Comparison of ENCODE assay signal across 30 cellular contexts in the genomic region with DNA sequence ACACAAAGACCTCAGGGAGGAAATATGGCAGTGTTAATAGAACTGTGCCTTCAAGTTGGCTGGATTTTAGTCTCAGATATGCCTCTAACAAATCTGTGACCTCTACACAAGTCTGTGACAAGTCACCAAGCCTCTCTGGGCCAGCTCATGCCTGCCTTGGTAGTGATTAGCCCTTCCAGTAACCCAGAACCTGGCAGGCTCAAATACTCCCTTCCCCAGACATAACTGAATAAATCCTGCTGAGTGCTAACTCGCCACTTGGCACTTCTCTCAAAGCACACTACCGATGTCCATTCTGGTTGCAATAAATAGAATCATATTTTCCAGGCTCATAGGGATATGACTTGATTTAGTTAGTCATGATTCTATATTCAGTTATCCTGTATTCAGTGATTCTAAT. TPM values are rescaled to one million over a fixed set of nuclear protein-coding genes. Genes with fewer than 3 reads are reported as not detected.
"Had no signal": no experiment of that assay in that cellular context is flagged by ENCODE, and none has a peak within 500 bp of the region (broad histone marks: within the 10 kb centered on the region; RNA-seq: fewer than 3 reads in every experiment).

No MANE protein-coding gene starts in this region.

- ATAC-seq: activated CD4-positive, CD25-positive, alpha-beta regulatory T cell treated with anti-CD3 and anti-CD28 coated beads, Interleukin-2, amount 50 U/mL, for 24 hours; activated CD8-positive, alpha-beta T cell treated with anti-CD3 and anti-CD28 coated beads for 36 hours; activated naive CD8-positive, alpha-beta T cell treated with anti-CD3 and anti-CD28 coated beads, Interleukin-2, amount 50 U/mL, for 24 hours; esophagus mucosa; T-helper 17 cell had no signal

- H3K27ac ChIP-seq: adrenal gland, ascending aorta, breast epithelium, cardiac muscle cell, coronary artery, dorsolateral prefrontal cortex, WERI-Rb-1 had no signal

- DNase-seq: activated B cell treated with CpG ODN at 0.5 μM for 24 hours; activated CD4-positive, alpha-beta T cell treated with anti-CD3 and anti-CD28 coated beads for 48 hours; activated CD4-positive, alpha-beta T cell treated with anti-CD3 and anti-CD28 coated beads, Interleukin-2, amount 50 U/mL, for 1 hour; activated CD4-positive, alpha-beta T cell treated with anti-CD3 and anti-CD28 coated beads, Interleukin-2, amount 50 U/mL, for 48 hours; activated CD8-positive, alpha-beta memory T cell treated with anti-CD3 and anti-CD28 coated beads for 24 hours; activated CD8-positive, alpha-beta T cell treated with anti-CD3 and anti-CD28 coated beads for 36 hours; activated effector memory CD4-positive, alpha-beta T cell treated with anti-CD3 and anti-CD28 coated beads, Interleukin-2, amount 50 U/mL, for 16 hours; activated naive CD4-positive, alpha-beta T cell treated with anti-CD3 and anti-CD28 coated beads for 36 hours; activated naive CD8-positive, alpha-beta T cell treated with anti-CD3 and anti-CD28 coated beads for 36 hours; activated naive CD8-positive, alpha-beta T cell treated with anti-CD3 and anti-CD28 coated beads, Interleukin-2, amount 50 U/mL, for 24 hours; activated T-cell treated with anti-CD3 and anti-CD28 coated beads, Interleukin-2, amount 50 U/mL, for 1 hour; activated T-cell treated with anti-CD3 and anti-CD28 coated beads, Interleukin-2, amount 50 U/mL, for 48 hours; adrenal gland; amygdala; dorsolateral prefrontal cortex; effector memory CD4-positive, alpha-beta T cell; endodermal cell; foreskin fibroblast; T-helper 1 cell; T-helper 17 cell; T1000; WERI-Rb-1 had no signal

- H3K9me3 ChIP-seq: adrenal gland, ascending aorta, breast epithelium had no signal

- H3K4me3 ChIP-seq: adrenal gland, ascending aorta, breast epithelium, cardiac muscle cell, coronary artery, dorsolateral prefrontal cortex had no signal

- H3K4me1 ChIP-seq: adrenal gland, breast epithelium had no signal

- H3K36me3 ChIP-seq: adrenal gland, ascending aorta, breast epithelium, cardiac muscle cell, WERI-Rb-1 had no signal

- H3K27me3 ChIP-seq: adrenal gland, ascending aorta, breast epithelium, cardiac muscle cell had no signal

RNA-seq across cellular contexts. Expression of gene THSD7B, which starts 15.3 kb away (rescaled TPM):
- total RNA-seq: activated B cell treated with CpG ODN at 0.5 μM for 24 hours; activated CD8-positive, alpha-beta T cell treated with anti-CD3 and anti-CD28 coated beads for 36 hours; activated naive CD4-positive, alpha-beta T cell treated with anti-CD3 and anti-CD28 coated beads for 36 hours; activated naive CD8-positive, alpha-beta T cell treated with anti-CD3 and anti-CD28 coated beads for 36 hours; activated T-helper 1 cell treated with anti-CD3 and anti-CD28 coated beads, Interleukin-12 subunit alpha, Interleukin-12 subunit beta, Interleukin-2, Interleukin-4 antibody, amounts not matched to agents 30 ng/mL and 10 ng/mL and 1 ng/mL, durations not matched to agents 14 hours and 24 hours and 36 hours; activated T-helper 2 cell treated with anti-CD3 and anti-CD28 coated beads, Interferon-gamma antibody, Interleukin-2, Interleukin-4, amounts not matched to agents 10 μg/mL and 5 μg/mL and 100 μg/mL, durations not matched to agents 14 hours and 24 hours and 36 hours; ascending aorta; cardiac muscle cell; T-helper 17 cell had no signal
- polyA plus RNA-seq: cardiac muscle cell had no signal
